In genomic region chr12:23431006-23431405, GRCh38 we compare ENCODE assay signal across 15 cellular contexts.
"Had no signal": no experiment of that assay in that cellular context is flagged by ENCODE, and none has a peak within 500 bp of the region (broad histone marks: within the 10 kb centered on the region; RNA-seq: fewer than 3 reads in every experiment).

No MANE protein-coding gene starts in this region.

- DNase-seq: activated CD4-positive, alpha-beta T cell treated with anti-CD3 and anti-CD28 coated beads, Interleukin-2, amount 10 ng/mL, durations not matched to agents 7 days and 5 days; activated CD8-positive, alpha-beta memory T cell treated with anti-CD3 and anti-CD28 coated beads, Interleukin-2, amount 50 U/mL, for 48 hours; activated gamma-delta T cell treated with Interleukin-2 at 50 U/mL for 16 hours; amniotic stem cell; effector memory CD8-positive, alpha-beta T cell; foreskin melanocyte; heart left ventricle; immature natural killer cell; midbrain; stimulated activated CD4-positive, alpha-beta T cell treated with anti-CD3 and anti-CD28 coated beads, Interleukin-12 subunit alpha, Interleukin-12 subunit beta, amount 100 ng/mL, for 4 hours; stimulated activated CD4-positive, alpha-beta T cell treated with anti-CD3 and anti-CD28 coated beads, Interleukin-2, amount 100 ng/mL, for 24 hours; thyroid gland had no signal

- H3K36me3 ChIP-seq: breast epithelium, heart left ventricle, thyroid gland, vagina had no signal

- H3K4me3 ChIP-seq: breast epithelium, heart left ventricle, lung, thyroid gland, vagina had no signal

- H3K27me3 ChIP-seq: breast epithelium, heart left ventricle, thyroid gland, vagina had no signal
